Comparison of ENCODE assay signal across 8 cellular contexts in genomic region chr5:50962934-50963646, GRCh38.
DNase-seq lines count a peak whose midpoint lies in the region; ATAC-seq, FAIRE-seq and TF ChIP-seq lines count a peak whose summit lies in the region.

No MANE protein-coding gene starts in this region.

- no peaks in the 10 kb centered on the region for H3K9me2 ChIP-seq in OCI-LY1 (ENCODE audit: low read depth, low read length)

- no peaks in the 10 kb centered on the region for H4K20me1 ChIP-seq in OCI-LY1 (ENCODE audit: insufficient read depth, low read length)

- H3K27me3 Mint-ChIP-seq in naive B cell, result peaks cover 60 to 74% (median 71%) of the 10 kb centered on the region in 3 donors

- no peaks in the 10 kb centered on the region for H3F3A ChIP-seq in OCI-LY1 (ENCODE audit: insufficient read depth, low read length)

- peak overlapping the region; percentile 100 for H3K4me2 ChIP-seq in OCI-LY1 (ENCODE audit: low read length)

- TF ChIP-seq CTCF in D721Med (IDR thresholded peaks at IDR 0.05; ENCODE audit: insufficient read depth, missing control alignments) (peak; percentile 100), OCI-LY1 (IDR thresholded peaks at IDR 0.05; ENCODE audit: low read length) (peak; percentile 99), esophagus squamous epithelium (IDR thresholded peaks at IDR 0.05) (peak; percentile 72 to 93 (median 82))

- TF ChIP-seq POLR2A in esophagus squamous epithelium (IDR thresholded peaks at IDR 0.05), result no peak

- H3K79me2 ChIP-seq in OCI-LY1 (ENCODE audit: insufficient read depth, low read length), result no peaks in the 10 kb centered on the region

- WGBS in esophagus squamous epithelium, 2 donors, result 2 to 3% methylated on average over 29 to 30 of the region's 38 CpGs

- H3K4me1 Mint-ChIP-seq in naive B cell, result peaks cover 26 to 48% (median 44%) of the 10 kb centered on the region in 3 donors

- H3K9me3 ChIP-seq in OCI-LY1 (ENCODE audit: low read length) (no peaks in the 10 kb centered on the region), esophagus squamous epithelium (no peaks in the 10 kb centered on the region)

- H3K27ac ChIP-seq in OCI-LY1 (ENCODE audit: low read depth, low read length, poor library complexity, severe bottlenecking), result no peak overlapping the region
- H3K27ac ChIP-seq in esophagus squamous epithelium, result no peak overlapping the region

- FAIRE-seq in D721Med (lab: Jason Lieb, UNC) (no peak), HTR-8/SVneo (lab: Jason Lieb, UNC) (no peak)

- H3K4me1 ChIP-seq in OCI-LY1 (ENCODE audit: insufficient read depth, low read length, severe bottlenecking), result peaks cover 14% of the 10 kb centered on the region
- peaks cover 16 to 43% (median 25%) of the 10 kb centered on the region in 3 donors for H3K4me1 ChIP-seq in esophagus squamous epithelium

- H3K4me3 ChIP-seq in OCI-LY1 (ENCODE audit: low read depth, low read length, poor library complexity, severe bottlenecking) (peak overlapping the region; percentile 72), esophagus squamous epithelium (peak overlapping the region; percentile 11 to 65 (median 42))

- no peaks in the 10 kb centered on the region for H3K27me3 ChIP-seq in OCI-LY1 (ENCODE audit: insufficient read depth, low read length)
- H3K27me3 ChIP-seq in esophagus squamous epithelium, result peaks cover 0 to 82% (median 32%) of the 10 kb centered on the region in 4 donors

- peaks cover 0 to 11% (median 3%) of the 10 kb centered on the region in 7 donors for H3K9me3 Mint-ChIP-seq in naive B cell

- ATAC-seq in GM21423 (IDR thresholded peaks at IDR 0.05; ENCODE audit: unreplicated experiment) (peak; percentile 80), naive B cell (ENCODE audit: low read depth in 2 of 2) (peak; percentile 63 to 64)

- H3K4me3 Mint-ChIP-seq in naive B cell, result peak overlapping the region; percentile 77 to 92 (median 84)

- H3K36me3 ChIP-seq in OCI-LY1 (ENCODE audit: insufficient read depth, low read length), result no peaks in the 10 kb centered on the region
- H3K36me3 ChIP-seq in esophagus squamous epithelium, result no peaks in the 10 kb centered on the region

- DNase-seq in D721Med (ENCODE audit: insufficient read length, low spot score), result peak; percentile 51
- peak; percentile 78 for DNase-seq in HTR-8/SVneo (ENCODE audit: insufficient read length, low spot score)
- peak; percentile 58 for DNase-seq in activated T-cell treated with anti-CD3 and anti-CD28 coated beads, Interleukin-2, amount 50 U/mL, for 1 hour
- DNase-seq in esophagus squamous epithelium (lab: John Stamatoyannopoulos, UW), result no peak
- DNase-seq in naive B cell, result peak; percentile 31
- peak in 5 of 6 experiments; percentile 6 to 63 (median 40) for DNase-seq in stimulated activated naive CD4-positive, alpha-beta T cell (lab: John Stamatoyannopoulos, UW)

- H3K36me3 Mint-ChIP-seq in naive B cell, result peaks cover 0 to 11% of the 10 kb centered on the region in 2 donors

- intact Hi-C loops in esophagus squamous epithelium (cut with DNase I), result loop anchor here (5.0 to 10.0 kb wide), 2 partner anchors 1044 to 1692 kb away; no protein-coding TSS in a partner anchor

- H3K27ac Mint-ChIP-seq in naive B cell, result peak overlapping the region in 4 of 6 donors; percentile 8 to 61 (median 48)

- H3K9ac ChIP-seq in OCI-LY1 (ENCODE audit: low read length), result peak overlapping the region; percentile 53

- peak overlapping the region; percentile 99 for H2AFZ ChIP-seq in OCI-LY1 (ENCODE audit: low read length)
